In genomic region chr14:104687601-104688504, GRCh38 we compare ENCODE assay signal across 8 cellular contexts. TPM values are rescaled to one million over a fixed set of nuclear protein-coding genes. Genes with fewer than 3 reads are reported as not detected.
A peak's percentile ranks its signal among the peaks of the same experiment; 100 is the strongest.
DNase-seq lines count a peak whose midpoint lies in the region; ATAC-seq and TF ChIP-seq lines count a peak whose summit lies in the region.

No MANE protein-coding gene starts in this region.

- no peaks in the 10 kb centered on the region for H3K9me3 Mint-ChIP-seq in activated T-cell treated with anti-CD3 and anti-CD28 coated beads, Interleukin-2, amount 50 U/mL, for 24 hours

- H3K4me1 ChIP-seq in SJSA1 (replicated peaks) (peaks cover 47% of the 10 kb centered on the region), trophoblast cell (ENCODE audit: control insufficient read depth in 1 of 2, insufficient read depth in 2 of 2, low read length in 2 of 2) (peaks cover 41 to 61% of the 10 kb centered on the region in 2 experiments)

- no peak overlapping the region for H3K9ac ChIP-seq in trophoblast cell (ENCODE audit: low read length)

- peaks cover 49% of the 10 kb centered on the region for H3K4me1 Mint-ChIP-seq in activated T-cell treated with anti-CD3 and anti-CD28 coated beads, Interleukin-2, amount 50 U/mL, for 24 hours (ENCODE audit: low read depth)

- peak overlapping the region; percentile 61 for H2BK12ac ChIP-seq in trophoblast cell (ENCODE audit: low read length)

- no peak overlapping the region for H4K12ac ChIP-seq in trophoblast cell (ENCODE audit: low read depth, low read length)

- H3K4me3 ChIP-seq in SJSA1 (no peak overlapping the region), fibroblast of the aortic adventitia (ENCODE audit: low read depth, low read length) (no peak overlapping the region), trophoblast cell (ENCODE audit: low read depth, low read length) (no peak overlapping the region)

- peaks cover 33% of the 10 kb centered on the region for H3K79me2 ChIP-seq in trophoblast cell (ENCODE audit: control insufficient read depth, insufficient read depth, low read length, poor library complexity)

- no CpG with 5 or more reads among the region's 31 CpGs for WGBS in trophoblast cell (ENCODE audit: extremely low coverage, insufficient coverage, insufficient read length)

- H2AK5ac ChIP-seq in trophoblast cell (ENCODE audit: low read length), result peak overlapping the region; percentile 65

- no peaks in the 10 kb centered on the region for H3K9me3 ChIP-seq in SJSA1 (replicated peaks)
- no peaks in the 10 kb centered on the region for H3K9me3 ChIP-seq in trophoblast cell (ENCODE audit: insufficient read depth, low read depth, low read length)

- H3K27me3 ChIP-seq in SJSA1 (replicated peaks), result no peaks in the 10 kb centered on the region
- H3K27me3 ChIP-seq in trophoblast cell (ENCODE audit: insufficient read depth, low read length), result no peaks in the 10 kb centered on the region

- H2BK120ac ChIP-seq in trophoblast cell (ENCODE audit: insufficient read depth, low read length, poor library complexity), result peak overlapping the region; percentile 81

- peaks cover 46% of the 10 kb centered on the region for H3K79me1 ChIP-seq in trophoblast cell (ENCODE audit: low read length)

- peak overlapping the region; percentile 70 for H3K18ac ChIP-seq in trophoblast cell (ENCODE audit: low read length)

- DNase-seq in activated T-cell treated with anti-CD3 and anti-CD28 coated beads, Interleukin-2, amount 50 U/mL, for 24 hours, result no peak
- DNase-seq in activated T-cell treated with anti-CD3 and anti-CD28 coated beads, Interleukin-2, amount 50 U/mL, for 48 hours, result no peak
- DNase-seq in SJSA1 (ENCODE audit: low read depth in 1 of 2, low spot score in 2 of 2), result peak; percentile 40 to 65
- DNase-seq in fibroblast of the aortic adventitia (ENCODE audit: low read depth), result peak; percentile 60
- DNase-seq in trophoblast cell, result peak; percentile 93 to 96
- no peak for DNase-seq in UCSD-AML1 (lab: John Stamatoyannopoulos, UW; ENCODE audit: unreplicated experiment)

- peak overlapping the region; percentile 90 for H2BK5ac ChIP-seq in trophoblast cell (ENCODE audit: low read depth, low read length, poor library complexity)

- no peaks in the 10 kb centered on the region for H3K27me3 Mint-ChIP-seq in activated T-cell treated with anti-CD3 and anti-CD28 coated beads, Interleukin-2, amount 50 U/mL, for 24 hours

- H3K36me3 Mint-ChIP-seq in activated T-cell treated with anti-CD3 and anti-CD28 coated beads, Interleukin-2, amount 50 U/mL, for 24 hours (ENCODE audit: low read depth), result peaks cover 15% of the 10 kb centered on the region

- TF ChIP-seq CTCF in fibroblast of the aortic adventitia (IDR thresholded peaks at IDR 0.05; ENCODE audit: insufficient read depth, low read length), result no peak

- H3K36me3 ChIP-seq in SJSA1, result peaks cover 34% of the 10 kb centered on the region
- H3K36me3 ChIP-seq in trophoblast cell (ENCODE audit: control insufficient read depth in 1 of 2, insufficient read depth in 2 of 2, low read length in 2 of 2), result peaks cover 8 to 17% of the 10 kb centered on the region in 2 experiments

- ATAC-seq in GM21528 (IDR thresholded peaks at IDR 0.05; ENCODE audit: low FRiP score, unreplicated experiment), result no peak
- ATAC-seq in HG03196 (IDR thresholded peaks at IDR 0.05; ENCODE audit: unreplicated experiment), result no peak

- H3K14ac ChIP-seq in trophoblast cell (ENCODE audit: low read length), result peak overlapping the region; percentile 37

- no peak overlapping the region for H3K4ac ChIP-seq in trophoblast cell (ENCODE audit: low read depth, low read length)

- H2AFZ ChIP-seq in trophoblast cell (ENCODE audit: insufficient read depth, low read length, poor library complexity), result peak overlapping the region; percentile 38

- H4K8ac ChIP-seq in trophoblast cell (ENCODE audit: low read depth, low read length), result peak overlapping the region; percentile 79

- H3K4me3 Mint-ChIP-seq in activated T-cell treated with anti-CD3 and anti-CD28 coated beads, Interleukin-2, amount 50 U/mL, for 24 hours, result peak overlapping the region; percentile 67

- H3K27ac ChIP-seq in SJSA1 (no peak overlapping the region), trophoblast cell (ENCODE audit: low read depth, low read length) (peak overlapping the region; percentile 92)

- peak overlapping the region; percentile 15 for H3K4me2 ChIP-seq in trophoblast cell (ENCODE audit: low read length)

- peak overlapping the region; percentile 87 for H4K91ac ChIP-seq in trophoblast cell (ENCODE audit: low read depth, low read length)

- peak overlapping the region; percentile 73 for H3K27ac Mint-ChIP-seq in activated T-cell treated with anti-CD3 and anti-CD28 coated beads, Interleukin-2, amount 50 U/mL, for 24 hours

- no peak overlapping the region for H3K23ac ChIP-seq in trophoblast cell (ENCODE audit: low read length)

RNA-seq across cellular contexts. Expression of gene INF2, which starts 1.6 kb away (rescaled TPM):
- total RNA-seq in SJSA1 (2014; rRNA removed; shearing (Covaris generic)), result 26.3 and 37.3 TPM in 2 replicates
- 38.3 and 64.0 TPM in 2 replicates for total RNA-seq in fibroblast of the aortic adventitia (ENCODE audit: low replicate concordance)
- 87.6 and 90.6 TPM in 2 replicates for polyA plus RNA-seq in trophoblast cell (2013)

RNA-seq across cellular contexts. Expression of gene ADSS1, which starts 36.2 kb away (rescaled TPM):
- total RNA-seq in SJSA1 (2014; rRNA removed; shearing (Covaris generic)), result 0.06 and 0.34 TPM in 2 replicates
- 0.65 and 4.8 TPM in 2 replicates for total RNA-seq in fibroblast of the aortic adventitia (ENCODE audit: low replicate concordance)
- 2.9 and 3.4 TPM in 2 replicates for polyA plus RNA-seq in trophoblast cell (2013)

Comparison
In these comparisons a context has a peak if more than half of its experiments do, and no peak if none do; other contexts are left out.
1. DNase-seq: peak in SJSA1 (2 of 2), fibroblast of the aortic adventitia (single experiment) and trophoblast cell (2 of 2); none in activated T-cell treated with anti-CD3 and anti-CD28 coated beads, Interleukin-2, amount 50 U/mL, for 24 hours (single experiment), activated T-cell treated with anti-CD3 and anti-CD28 coated beads, Interleukin-2, amount 50 U/mL, for 48 hours (0 of 2) and UCSD-AML1 (single experiment).